ENCODE assay signal across 17 cellular contexts in the genomic region with DNA sequence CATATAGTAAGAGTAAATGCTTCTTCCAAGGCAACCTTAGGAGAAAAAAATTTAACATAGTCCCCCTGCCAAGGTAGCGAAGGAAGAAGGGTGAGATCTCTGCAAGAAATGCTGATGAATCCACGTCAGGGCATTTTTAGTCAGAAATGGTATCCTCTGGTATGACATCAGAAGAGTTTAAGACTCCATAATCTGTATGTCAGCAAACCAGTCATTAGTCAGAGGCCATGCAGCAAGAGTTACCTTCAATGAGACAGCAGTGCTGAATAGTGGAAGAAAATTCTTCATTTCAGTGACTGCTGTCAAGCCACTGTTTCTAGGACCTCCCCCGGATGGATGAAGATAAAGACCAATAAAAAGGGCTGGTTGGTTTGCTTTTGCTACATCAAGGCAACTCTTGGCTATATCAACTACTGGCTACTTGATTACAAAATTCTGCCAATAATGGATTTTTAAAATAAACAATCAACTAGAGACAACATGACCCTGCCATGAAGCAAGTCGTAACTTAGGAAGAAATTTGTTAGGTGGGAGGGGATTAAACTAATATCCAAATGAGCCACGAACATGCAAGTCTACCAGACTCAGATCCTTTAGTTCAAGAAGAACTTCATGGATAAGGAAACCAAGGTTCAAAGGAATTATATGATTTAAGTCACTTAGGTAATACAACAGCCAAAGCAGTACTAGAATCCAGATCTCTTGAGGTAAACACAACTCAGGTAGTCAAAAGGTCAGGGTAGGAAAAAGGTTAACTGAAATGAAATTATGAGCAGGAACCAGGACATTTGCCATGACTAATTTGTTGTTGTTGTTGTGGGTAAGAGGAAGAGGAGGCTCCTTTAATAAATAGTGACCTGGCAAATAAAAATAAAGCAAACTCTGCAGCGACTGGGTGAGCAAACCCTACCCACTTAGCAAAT. TPM values are rescaled to one million over a fixed set of nuclear protein-coding genes. Genes with fewer than 3 reads are reported as not detected.
DNase-seq lines count a peak whose midpoint lies in the region; ATAC-seq, FAIRE-seq and TF ChIP-seq lines count a peak whose summit lies in the region.
"Had no signal": no experiment of that assay in that cellular context is flagged by ENCODE, and none has a peak within 500 bp of the region (broad histone marks: within the 10 kb centered on the region; RNA-seq: fewer than 3 reads in every experiment).

No MANE protein-coding gene starts in this region.

- H3K27ac ChIP-seq in liver (ENCODE audit: low read depth in 1 of 2, low read length in 2 of 2) (peak overlapping the region; percentile 40 to 70), HepG2 (ENCODE audit: extremely low read length, insufficient read depth, low read length) (no peak overlapping the region)
- H3K27ac ChIP-seq: BLaER1 treated with 17β-estradiol and CSF1 and Interleukin-3, amounts not matched to agents 10 nM and 100 nM had no signal

- intact Hi-C loops in HepG2 (cut with micrococcal nuclease; ENCODE audit: unreplicated experiment): no loop called here

- TF ChIP-seq CTCF in liver (IDR thresholded peaks at IDR 0.05; ENCODE audit: low read depth, low read length, missing input control) (no peak), HepG2 (CRISPR knock-in tag; IDR thresholded peaks at IDR 0.05) (no peak)

- H3K4me3 ChIP-seq in liver (ENCODE audit: low read depth in 1 of 3, low read length in 3 of 3) (no peak overlapping the region), HepG2 (replicated peaks in 1 of 3; ENCODE audit: insufficient read depth in 1 of 3, low read depth in 2 of 3, low read length in 3 of 3) (no peak overlapping the region)
- H3K4me3 ChIP-seq: BLaER1 treated with 17β-estradiol and CSF1 and Interleukin-3, amounts not matched to agents 10 nM and 100 nM; GM23338 had no signal

- no TSS peak for BruUV-seq in HepG2 (replicated peaks; lab: Mats Ljungman, UMichigan)

- peak overlapping the region in 1 of 2 donors; percentile 33 for H3K9ac ChIP-seq in liver (ENCODE audit: low read depth in 1 of 2, low read length in 2 of 2)
- H3K9ac ChIP-seq in HepG2 (ENCODE audit: insufficient read depth, low read depth, low read length): no peak overlapping the region
- H3K9ac ChIP-seq: BLaER1 treated with 17β-estradiol and CSF1 and Interleukin-3, amounts not matched to agents 10 nM and 100 nM had no signal

- no peak overlapping the region for H3K4me2 ChIP-seq in HepG2 (ENCODE audit: low read depth, low read length)
- H3K4me2 ChIP-seq: BLaER1 treated with 17β-estradiol and CSF1 and Interleukin-3, amounts not matched to agents 10 nM and 100 nM; GM23338 had no signal

- TF ChIP-seq RAD21 in liver (IDR thresholded peaks at IDR 0.05): peak in 1 of 2 donors; percentile 48
- TF ChIP-seq RAD21 in HepG2 (CRISPR knock-in tag; IDR thresholded peaks at IDR 0.05): no peak

- POLR2A ChIA-PET in HepG2 (lab: Yijun Ruan, JAX): no interaction called here

- no peaks in the 10 kb centered on the region for H3K79me2 ChIP-seq in HepG2 (ENCODE audit: insufficient read depth, low read length)

- 54% methylated on average over 6 of the region's 6 CpGs for WGBS in liver
- WGBS in HepG2 (ENCODE audit: low lambda C conversion rate): 97% methylated on average over 6 of the region's 6 CpGs

- in situ Hi-C loops in HepG2 (cut with HindIII; ENCODE audit: extremely low pct_ligation_motif_present, low pct_unique_long_range_greater_than_20kb): no loop called here

- no peaks in the 10 kb centered on the region for H3K9me3 ChIP-seq in liver (ENCODE audit: control insufficient read depth in 4 of 4, low read length in 3 of 4)
- no peaks in the 10 kb centered on the region for H3K9me3 ChIP-seq in HepG2 (ENCODE audit: low read length)
- H3K9me3 ChIP-seq: BLaER1 treated with 17β-estradiol and CSF1 and Interleukin-3, amounts not matched to agents 10 nM and 100 nM had no signal

- H2AFZ ChIP-seq in HepG2 (ENCODE audit: low read length): no peak overlapping the region
- H2AFZ ChIP-seq: GM23338 had no signal

- H3K27me3 ChIP-seq in liver (ENCODE audit: control insufficient read depth in 4 of 4, insufficient read depth in 4 of 4, low read length in 3 of 4): no peaks in the 10 kb centered on the region
- H3K27me3 ChIP-seq in HepG2 (ENCODE audit: control insufficient read depth in 1 of 2, insufficient read depth in 2 of 2, low read length in 2 of 2): no peaks in the 10 kb centered on the region
- H3K27me3 ChIP-seq: BLaER1 treated with 17β-estradiol and CSF1 and Interleukin-3, amounts not matched to agents 10 nM and 100 nM had no signal

- ATAC-seq in HepG2 (no peak), esophagus mucosa (peak; percentile 52), HG02981 (IDR thresholded peaks at IDR 0.05; ENCODE audit: unreplicated experiment) (no peak)
- ATAC-seq: GM23338 had no signal

- TF ChIP-seq POLR2A in HepG2 (IDR thresholded peaks at IDR 0.05; ENCODE audit: insufficient read depth in 1 of 2, low read depth in 2 of 2, low read length in 2 of 2): no peak

- CTCF ChIA-PET in HepG2 (lab: Yijun Ruan, JAX; ENCODE audit: low intra/inter-chr PET ratio, low total read pairs): no interaction called here

- FAIRE-seq in HepG2 (lab: Jason Lieb, UNC): no peak

- TF ChIP-seq EP300 in HepG2 (IDR thresholded peaks at IDR 0.05; ENCODE audit: low read depth in 2 of 2, low read length in 2 of 2) (no peak), HepG2 (CRISPR knock-in tag; IDR thresholded peaks at IDR 0.05; ENCODE audit: borderline replicate concordance) (no peak)

- H3K36me3 ChIP-seq in liver (ENCODE audit: control insufficient read depth in 4 of 4, insufficient read depth in 3 of 4, low read depth in 1 of 4, low read length in 3 of 4): peaks cover 3 to 21% (median 15%) of the 10 kb centered on the region in 4 donors
- peaks cover 17 to 75% of the 10 kb centered on the region in 2 experiments for H3K36me3 ChIP-seq in HepG2 (replicated peaks in 1 of 2; ENCODE audit: control insufficient read depth in 1 of 2, insufficient read depth in 2 of 2, low read length in 2 of 2)

- H3K4me1 ChIP-seq in liver (ENCODE audit: control insufficient read depth in 4 of 4, insufficient read depth in 4 of 4, low read length in 3 of 4): peaks cover 0 to 21% (median 17%) of the 10 kb centered on the region in 4 donors
- H3K4me1 ChIP-seq in HepG2 (ENCODE audit: insufficient read depth, low read length): 0 out of 2 replicates have a peak, but pooled peaks cover 7% of the 10 kb centered on the region

- DNase-seq in HepG2 (ENCODE audit: low spot score) (no peak), myocyte (ENCODE audit: low read depth) (peak; percentile 44), NCI-H1694 treated with DMSO at 0.1 percent for 48 hours (lab: John Stamatoyannopoulos, UW) (no peak), NCI-H1105 (lab: John Stamatoyannopoulos, UW) (no peak)
- DNase-seq: ACHN; Calu3; CD4-positive, alpha-beta T cell; DMS 273 treated with DMSO at 0.1 percent for 48 hours; H9 had no signal

- H4K20me1 ChIP-seq in HepG2 (ENCODE audit: insufficient read depth, low read length): no peaks in the 10 kb centered on the region

RNA-seq across cellular contexts. Expression of gene GUCA2A, which starts 25.6 kb away (rescaled TPM):
- total RNA-seq in liver (not detected), HepG2 (2016; rRNA removed; fragmentation: Illumina TruSeq; extraction: Trizol) (not detected in 2 replicates), esophagus mucosa (not detected), myocyte (not detected in 2 replicates)
- polyA plus RNA-seq in liver (not detected), HepG2 (2011; rRNA removed) (not detected in 2 replicates)
- not detected in 2 replicates for total RNA-seq in HepG2 (2016; cell fraction: cytosol; rRNA removed; fragmentation: Illumina TruSeq; extraction: Trizol; ENCODE audit: low read depth)
- total RNA-seq in HepG2 (2016; cell fraction: insoluble cytoplasmic fraction; rRNA removed; fragmentation: Illumina TruSeq; extraction: Trizol): not detected in 2 replicates
- not detected in 2 replicates for total RNA-seq in HepG2 (2016; cell fraction: membrane; rRNA removed; fragmentation: Illumina TruSeq; extraction: Trizol)
- total RNA-seq in HepG2 (2016; cell fraction: nucleus; rRNA removed; fragmentation: Illumina TruSeq; extraction: Trizol): not detected in 2 replicates
- polyA plus RNA-seq in HepG2 (2011; cell fraction: cytosol; rRNA removed): 0.13 TPM in 1 of 2 replicates, not detected in the other
- not detected in 2 replicates for polyA plus RNA-seq in HepG2 (2011; cell fraction: nucleus; rRNA removed)
- polyA plus RNA-seq in HepG2 (2012): not detected in 2 replicates
- polyA plus RNA-seq in HepG2 (2016; cell fraction: cytosol; fragmentation: Illumina TruSeq; extraction: Trizol; ENCODE audit: low read depth): not detected in 2 replicates
- not detected in 2 replicates for polyA plus RNA-seq in HepG2 (2016; cell fraction: insoluble cytoplasmic fraction; fragmentation: Illumina TruSeq; extraction: Trizol; ENCODE audit: low read depth)
- not detected in 2 replicates for polyA plus RNA-seq in HepG2 (2016; cell fraction: membrane; fragmentation: Illumina TruSeq; extraction: Trizol; ENCODE audit: low read depth)
- polyA plus RNA-seq in HepG2 (2016; cell fraction: nucleus; fragmentation: Illumina TruSeq; extraction: Trizol; ENCODE audit: insufficient read depth, low read depth): not detected in 2 replicates
- polyA minus RNA-seq in HepG2 (2011; rRNA and poly(A)+ RNA removed; ENCODE audit: low replicate concordance): not detected in 2 replicates
- polyA minus RNA-seq in HepG2 (2011; cell fraction: cytosol; rRNA and poly(A)+ RNA removed): not detected in 2 replicates
- not detected in 2 replicates for polyA minus RNA-seq in HepG2 (2011; cell fraction: nucleus; rRNA and poly(A)+ RNA removed)
- not detected for polyA plus RNA-seq in myocyte (2012)
- total RNA-seq: A172; Calu3; CD4-positive, alpha-beta T cell; Daoy; GM23338; H9 had no signal
- polyA plus RNA-seq: GM23338 had no signal

RNA-seq across cellular contexts. Expression of gene GUCA2B, which starts 37.0 kb away (rescaled TPM):
- not detected for total RNA-seq in liver
- 1 to 10 TPM; 1.7 to 3.3 TPM for polyA plus RNA-seq in liver
- total RNA-seq in HepG2 (2016; rRNA removed; fragmentation: Illumina TruSeq; extraction: Trizol): not detected in 2 replicates
- total RNA-seq in HepG2 (2016; cell fraction: cytosol; rRNA removed; fragmentation: Illumina TruSeq; extraction: Trizol; ENCODE audit: low read depth): not detected in 2 replicates
- not detected in 2 replicates for total RNA-seq in HepG2 (2016; cell fraction: insoluble cytoplasmic fraction; rRNA removed; fragmentation: Illumina TruSeq; extraction: Trizol)
- total RNA-seq in HepG2 (2016; cell fraction: membrane; rRNA removed; fragmentation: Illumina TruSeq; extraction: Trizol): not detected in 2 replicates
- total RNA-seq in HepG2 (2016; cell fraction: nucleus; rRNA removed; fragmentation: Illumina TruSeq; extraction: Trizol): not detected in 2 replicates
- polyA plus RNA-seq in HepG2 (2011; rRNA removed): not detected in 2 replicates
- polyA plus RNA-seq in HepG2 (2011; cell fraction: cytosol; rRNA removed): not detected in 2 replicates
- not detected in 2 replicates for polyA plus RNA-seq in HepG2 (2011; cell fraction: nucleus; rRNA removed)
- not detected in 2 replicates for polyA plus RNA-seq in HepG2 (2012)
- polyA plus RNA-seq in HepG2 (2016; cell fraction: cytosol; fragmentation: Illumina TruSeq; extraction: Trizol; ENCODE audit: low read depth): not detected in 2 replicates
- not detected in 2 replicates for polyA plus RNA-seq in HepG2 (2016; cell fraction: insoluble cytoplasmic fraction; fragmentation: Illumina TruSeq; extraction: Trizol; ENCODE audit: low read depth)
- not detected in 2 replicates for polyA plus RNA-seq in HepG2 (2016; cell fraction: membrane; fragmentation: Illumina TruSeq; extraction: Trizol; ENCODE audit: low read depth)
- polyA plus RNA-seq in HepG2 (2016; cell fraction: nucleus; fragmentation: Illumina TruSeq; extraction: Trizol; ENCODE audit: insufficient read depth, low read depth): not detected in 2 replicates
- polyA minus RNA-seq in HepG2 (2011; rRNA and poly(A)+ RNA removed; ENCODE audit: low replicate concordance): not detected in 2 replicates
- not detected in 2 replicates for polyA minus RNA-seq in HepG2 (2011; cell fraction: cytosol; rRNA and poly(A)+ RNA removed)
- polyA minus RNA-seq in HepG2 (2011; cell fraction: nucleus; rRNA and poly(A)+ RNA removed): not detected in 2 replicates
- not detected for total RNA-seq in esophagus mucosa
- not detected in 2 replicates for total RNA-seq in myocyte
- not detected for polyA plus RNA-seq in myocyte (2012)
- total RNA-seq: A172; Calu3; CD4-positive, alpha-beta T cell; Daoy; GM23338; H9; HT1080 had no signal
- polyA plus RNA-seq: GM23338 had no signal
